17 cellular contexts compared by ENCODE assay signal in genomic region chr11:77173494-77173893, GRCh38. TPM values are rescaled to one million over a fixed set of nuclear protein-coding genes. Genes with fewer than 3 reads are reported as not detected.
DNase-seq lines count a peak whose midpoint lies in the region; ATAC-seq, FAIRE-seq and TF ChIP-seq lines count a peak whose summit lies in the region.
"Had no signal": no experiment of that assay in that cellular context is flagged by ENCODE, and none has a peak within 500 bp of the region (broad histone marks: within the 10 kb centered on the region; RNA-seq: fewer than 3 reads in every experiment).

No MANE protein-coding gene starts in this region.

- DNase-seq in left cardiac atrium (peak; percentile 20), left ventricle myocardium inferior (no peak), right cardiac atrium (peak in 2 of 3 donors; percentile 65 to 66), mesenchymal stem cell (no peak), GM10266 (ENCODE audit: extremely low spot score) (no peak), NCI-H526 treated with DMSO at 0.1 percent for 48 hours (lab: John Stamatoyannopoulos, UW) (no peak), H54 (ENCODE audit: insufficient read length, low spot score) (no peak), esophagus squamous epithelium (lab: John Stamatoyannopoulos, UW) (no peak)
- DNase-seq: C1 segment of cervical spinal cord, EL, IMR-90, Kasumi-1, NCI-H1105 treated with DMSO at 0.1 percent for 48 hours, NCI-H187, NCI-H2171 treated with DMSO at 0.1 percent for 48 hours, NCI-H82 had no signal

- TF ChIP-seq POLR2A in H54 (IDR thresholded peaks at IDR 0.05; ENCODE audit: low read depth, low read length): no peak
- no peak for TF ChIP-seq POLR2A in esophagus squamous epithelium (IDR thresholded peaks at IDR 0.05)

- H3K23ac ChIP-seq in mesenchymal stem cell (ENCODE audit: low read length in 2 of 2): no peak overlapping the region

- H3K36me3 ChIP-seq in left ventricle myocardium inferior: no peaks in the 10 kb centered on the region
- no peaks in the 10 kb centered on the region for H3K36me3 ChIP-seq in mesenchymal stem cell (ENCODE audit: control insufficient read depth in 1 of 2, insufficient read depth in 2 of 2, low read depth in 1 of 2, low read length in 2 of 2)
- no peaks in the 10 kb centered on the region for H3K36me3 ChIP-seq in esophagus squamous epithelium

- ATAC-seq in left cardiac atrium: peak; percentile 16 to 21
- no peak for ATAC-seq in right cardiac atrium

- H3K27ac ChIP-seq in left ventricle myocardium inferior (replicated peaks) (no peak overlapping the region), right cardiac atrium (ENCODE audit: low read length) (no peak overlapping the region), mesenchymal stem cell (ENCODE audit: low read length, poor library complexity, severe bottlenecking) (no peak overlapping the region), esophagus squamous epithelium (no peak overlapping the region)

- H3K4me3 ChIP-seq in left ventricle myocardium inferior: no peak overlapping the region
- H3K4me3 ChIP-seq in right cardiac atrium (ENCODE audit: low read length): no peak overlapping the region
- H3K4me3 ChIP-seq in mesenchymal stem cell (ENCODE audit: insufficient read depth in 1 of 2, low read depth in 1 of 2, low read length in 2 of 2): no peak overlapping the region
- H3K4me3 ChIP-seq in esophagus squamous epithelium: no peak overlapping the region

- no peak for TF ChIP-seq CTCF in left ventricle myocardium inferior (IDR thresholded peaks at IDR 0.05; ENCODE audit: borderline replicate concordance)
- no peak for TF ChIP-seq CTCF in GM10266 (IDR thresholded peaks at IDR 0.05; ENCODE audit: control insufficient read depth, insufficient read depth, low read depth, missing control alignments)
- no peak for TF ChIP-seq CTCF in esophagus squamous epithelium (IDR thresholded peaks at IDR 0.05)

- 49% methylated on average over 10 of the region's 10 CpGs for WGBS in right cardiac atrium
- WGBS in mesenchymal stem cell: 31% methylated on average over 10 of the region's 10 CpGs
- WGBS in esophagus squamous epithelium, 2 donors: 86% methylated on average over 4 of the region's 10 CpGs; no CpG with 5 or more reads in 1 of the 2 donors

- H2AK5ac ChIP-seq in mesenchymal stem cell (ENCODE audit: low read length, severe bottlenecking): no peak overlapping the region

- FAIRE-seq in H54 (lab: Jason Lieb, UNC): no peak

- no peak overlapping the region for H3K4me2 ChIP-seq in mesenchymal stem cell (ENCODE audit: low read length, poor library complexity, severe bottlenecking)

- H3K4ac ChIP-seq in mesenchymal stem cell (ENCODE audit: low read depth in 1 of 2, low read length in 2 of 2): no peak overlapping the region

- H4K8ac ChIP-seq in mesenchymal stem cell (ENCODE audit: low read length): peak overlapping the region; percentile 41

- no peaks in the 10 kb centered on the region for H3K79me1 ChIP-seq in mesenchymal stem cell (replicated peaks; ENCODE audit: low read length, poor library complexity, severe bottlenecking)

- no peak overlapping the region for H2BK5ac ChIP-seq in mesenchymal stem cell (ENCODE audit: low read depth, low read length, poor library complexity, severe bottlenecking)

- peak overlapping the region; percentile 1 for H2AFZ ChIP-seq in mesenchymal stem cell (ENCODE audit: low read depth, low read length)

- no peaks in the 10 kb centered on the region for H3K27me3 ChIP-seq in left ventricle myocardium inferior (ENCODE audit: low read depth)
- no peaks in the 10 kb centered on the region for H3K27me3 ChIP-seq in right cardiac atrium (ENCODE audit: control insufficient read depth, insufficient read depth)
- H3K27me3 ChIP-seq in mesenchymal stem cell (ENCODE audit: control insufficient read depth in 1 of 2, insufficient read depth in 1 of 2, low read length in 2 of 2): peaks cover 0 to 39% of the 10 kb centered on the region in 2 experiments
- no peaks in the 10 kb centered on the region for H3K27me3 ChIP-seq in esophagus squamous epithelium

- no peak overlapping the region for H2BK15ac ChIP-seq in mesenchymal stem cell (ENCODE audit: low read depth, poor library complexity, severe bottlenecking)

- no peak overlapping the region for H3K18ac ChIP-seq in mesenchymal stem cell (ENCODE audit: low read depth in 1 of 2, low read length in 2 of 2)

- H2BK12ac ChIP-seq in mesenchymal stem cell (ENCODE audit: low read length in 2 of 2): no peak overlapping the region

- H3K9ac ChIP-seq in mesenchymal stem cell (ENCODE audit: low read length): no peak overlapping the region

- no peak overlapping the region for H3K14ac ChIP-seq in mesenchymal stem cell (ENCODE audit: low read length in 2 of 2)

- no peak overlapping the region for H2BK120ac ChIP-seq in mesenchymal stem cell (ENCODE audit: low read depth, low read length)

- H4K91ac ChIP-seq in mesenchymal stem cell (ENCODE audit: low read length): no peak overlapping the region

- intact Hi-C loops in left cardiac atrium (cut with DNase I): no loop called here
- intact Hi-C loops in left ventricle myocardium inferior (cut with micrococcal nuclease): no loop called here
- intact Hi-C loops in right cardiac atrium (cut with DNase I): no loop called here
- intact Hi-C loops in esophagus squamous epithelium (cut with DNase I): no loop called here

- H3K9me3 ChIP-seq in left ventricle myocardium inferior (replicated peaks): no peaks in the 10 kb centered on the region
- no peaks in the 10 kb centered on the region for H3K9me3 ChIP-seq in right cardiac atrium (ENCODE audit: control insufficient read depth, low read length)
- H3K9me3 ChIP-seq in mesenchymal stem cell (ENCODE audit: control insufficient read depth, low read length): no peaks in the 10 kb centered on the region
- no peaks in the 10 kb centered on the region for H3K9me3 ChIP-seq in esophagus squamous epithelium

- no peaks in the 10 kb centered on the region for H3K4me1 ChIP-seq in left ventricle myocardium inferior
- H3K4me1 ChIP-seq in right cardiac atrium (ENCODE audit: control insufficient read depth, insufficient read depth, low read length): no peaks in the 10 kb centered on the region
- peaks cover 21% of the 10 kb centered on the region for H3K4me1 ChIP-seq in mesenchymal stem cell (ENCODE audit: control insufficient read depth, insufficient read depth, low read depth, low read length)
- H3K4me1 ChIP-seq in esophagus squamous epithelium: peaks cover 0 to 13% (median 0%) of the 10 kb centered on the region in 3 donors

RNA-seq across cellular contexts. Expression of gene MYO7A, which starts 45.4 kb away (rescaled TPM):
- total RNA-seq in left cardiac atrium (10 to 100 TPM in 1 of 2 donors, 1 to 10 TPM in 1; 7.5 to 11.1 TPM), left ventricle myocardium inferior (3.2 TPM), right cardiac atrium (1 to 10 TPM; 5.7 to 8.6 (median 6.8) TPM), esophagus squamous epithelium (1 to 10 TPM in 2 of 4 donors, under 1 TPM in 2; 0.15 to 4.0 (median 1.2) TPM)
- 2.4 TPM for polyA plus RNA-seq in right cardiac atrium
- polyA plus RNA-seq in mesenchymal stem cell (2013, experiment 1 of 2): 0.04 TPM
- 0.03 TPM for polyA plus RNA-seq in mesenchymal stem cell (2013, experiment 2 of 2)
- total RNA-seq: A172, IMR-90 had no signal

Comparison
In these comparisons a context has a peak if more than half of its experiments do, and no peak if none do; other contexts are left out.
1. ATAC-seq: peak in left cardiac atrium (2 of 2); none in right cardiac atrium (0 of 2).
2. DNase-seq: peak in left cardiac atrium (single experiment) and right cardiac atrium (2 of 3); none in left ventricle myocardium inferior (single experiment), mesenchymal stem cell (single experiment), GM10266 (single experiment), NCI-H526 treated with DMSO at 0.1 percent for 48 hours (single experiment), H54 (single experiment) and esophagus squamous epithelium (single experiment).